19 cellular contexts compared by ENCODE assay signal in the genomic region with DNA sequence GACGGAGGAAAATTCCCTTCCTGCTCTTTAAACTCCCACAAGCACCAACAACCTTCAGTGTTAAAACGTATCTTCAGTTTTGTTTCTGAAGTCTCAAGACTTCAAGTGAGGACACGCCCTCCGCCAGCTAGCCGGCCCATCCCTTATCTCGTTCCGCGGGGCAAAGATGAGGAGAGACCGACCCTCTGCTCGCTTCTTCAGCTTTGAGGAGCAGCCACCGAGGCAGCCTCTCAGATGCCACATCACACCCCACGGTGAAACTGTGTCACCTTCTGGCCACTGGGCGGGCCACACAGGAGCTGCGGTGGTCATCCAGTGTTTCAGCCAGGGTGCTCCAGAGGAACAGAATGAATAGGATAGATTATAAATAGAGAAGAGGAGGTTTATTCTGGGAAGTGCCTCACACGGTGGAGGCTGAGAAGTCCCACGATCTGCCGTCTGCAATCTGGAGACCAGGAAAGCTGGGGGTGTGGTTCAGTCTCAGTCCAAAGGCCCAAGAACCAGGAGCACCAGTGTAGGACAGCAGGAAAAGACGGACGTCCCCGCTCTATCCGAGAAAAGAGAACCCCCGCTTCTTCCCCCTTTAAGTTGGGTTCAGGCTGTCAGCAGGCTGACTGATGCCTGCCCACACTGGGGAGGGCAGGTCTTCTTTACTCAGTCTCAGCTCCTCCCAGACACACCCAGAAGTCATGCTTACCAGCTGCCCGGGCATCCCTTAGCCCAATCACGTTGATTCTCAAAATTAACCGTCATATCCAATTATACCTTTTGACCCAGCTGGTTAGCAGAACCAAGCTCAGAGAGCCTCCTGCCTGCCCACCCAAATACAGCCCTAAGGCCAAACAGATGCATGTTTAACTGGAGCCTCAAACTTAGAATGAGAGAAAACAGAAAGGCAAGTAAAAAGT.
DNase-seq lines count a peak whose midpoint lies in the region; TF ChIP-seq lines count a peak whose summit lies in the region.
"Had no signal": no experiment of that assay in that cellular context is flagged by ENCODE, and none has a peak within 500 bp of the region (broad histone marks: within the 10 kb centered on the region; RNA-seq: fewer than 3 reads in every experiment).

No MANE protein-coding gene starts in this region.

- peaks cover 4% of the 10 kb centered on the region for H3K27me3 Mint-ChIP-seq in nephron progenitor cell (ENCODE audit: low read depth, poor library complexity)

- H3K4me1 ChIP-seq in sigmoid colon = peaks cover 0 to 7% (median 3%) of the 10 kb centered on the region in 4 donors
- H3K4me1 ChIP-seq: pancreas, SJCRH30 had no signal

- TF ChIP-seq POLR2A in sigmoid colon (IDR thresholded peaks at IDR 0.05) = no peak

- H3K36me3 ChIP-seq in sigmoid colon = no peaks in the 10 kb centered on the region
- H3K36me3 ChIP-seq: pancreas, SJCRH30 had no signal

- WGBS in sigmoid colon, 2 donors = 29 to 72% methylated on average over 25 of the region's 25 CpGs

- H3K9me3 ChIP-seq in sigmoid colon = no peaks in the 10 kb centered on the region
- H3K9me3 ChIP-seq: pancreas, SJCRH30 had no signal

- H3K4me3 ChIP-seq in sigmoid colon = no peak overlapping the region
- H3K4me3 ChIP-seq: pancreas, SJCRH30 had no signal

- TF ChIP-seq CTCF in nephron progenitor cell (IDR thresholded peaks at IDR 0.05) = no peak
- TF ChIP-seq CTCF in sigmoid colon (IDR thresholded peaks at IDR 0.05) = no peak

- peaks cover 54% of the 10 kb centered on the region for H3K4me1 Mint-ChIP-seq in nephron progenitor cell

- H3K27ac Mint-ChIP-seq in nephron progenitor cell = peak overlapping the region; percentile 43
- H3K27ac Mint-ChIP-seq: activated naive CD8-positive, alpha-beta T cell treated with anti-CD3 and anti-CD28 coated beads, Interleukin-2, amount 10 ng/mL, durations not matched to agents 7 days and 5 days had no signal

- no peaks in the 10 kb centered on the region for H3K27me3 ChIP-seq in sigmoid colon
- H3K27me3 ChIP-seq: pancreas had no signal

- no peak for TF ChIP-seq EP300 in sigmoid colon (IDR thresholded peaks at IDR 0.05)

- H3K9me3 Mint-ChIP-seq in nephron progenitor cell = no peaks in the 10 kb centered on the region
- H3K9me3 Mint-ChIP-seq: activated naive CD8-positive, alpha-beta T cell treated with anti-CD3 and anti-CD28 coated beads, Interleukin-2, amount 10 ng/mL, durations not matched to agents 7 days and 5 days; CD14-positive monocyte had no signal

- no peak overlapping the region for H3K4me3 Mint-ChIP-seq in nephron progenitor cell
- H3K4me3 Mint-ChIP-seq: activated naive CD8-positive, alpha-beta T cell treated with anti-CD3 and anti-CD28 coated beads, Interleukin-2, amount 10 ng/mL, durations not matched to agents 7 days and 5 days; CD14-positive monocyte had no signal

- intact Hi-C loops in sigmoid colon (cut with DNase I) = no loop called here

- DNase-seq in NK-92 treated with Interleukin-12 subunit alpha and Interleukin-12 subunit beta, amount 100 ng/mL, for 24 hours (lab: John Stamatoyannopoulos, UW) = peak; percentile 49
- DNase-seq in NK-92 (lab: John Stamatoyannopoulos, UW; ENCODE audit: unreplicated experiment) = no peak
- peak; percentile 72 for DNase-seq in NCI-H748 treated with DMSO at 0.1 percent for 48 hours (lab: John Stamatoyannopoulos, UW)
- peak; percentile 19 for DNase-seq in central memory CD4-positive, alpha-beta T cell
- no peak for DNase-seq in nephron progenitor cell
- DNase-seq in stimulated activated CD4-positive, alpha-beta T cell treated with anti-CD3 and anti-CD28 coated beads, Interleukin-12 subunit alpha, Interleukin-12 subunit beta, amount 100 ng/mL, for 4 hours = no peak
- no peak for DNase-seq in sigmoid colon
- DNase-seq in hypothalamus (lab: John Stamatoyannopoulos, UW) = no peak
- DNase-seq: activated CD8-positive, alpha-beta memory T cell treated with anti-CD3 and anti-CD28 coated beads for 24 hours; activated naive CD8-positive, alpha-beta T cell treated with anti-CD3 and anti-CD28 coated beads, Interleukin-2, amount 10 ng/mL, durations not matched to agents 7 days and 5 days; caudate nucleus; foreskin melanocyte; HCEC 1CT; KBM-7; NCI-H1105 treated with DMSO at 0.1 percent for 48 hours; pancreas; SJCRH30 had no signal

- H3K36me3 Mint-ChIP-seq in nephron progenitor cell (ENCODE audit: low read depth) = no peaks in the 10 kb centered on the region

- no peak overlapping the region for H3K27ac ChIP-seq in sigmoid colon
- H3K27ac ChIP-seq: 22Rv1, pancreas, SJCRH30 had no signal

Comparison
In these comparisons a context has a peak if more than half of its experiments do, and no peak if none do; other contexts are left out.
1. DNase-seq: peak in NK-92 treated with Interleukin-12 subunit alpha and Interleukin-12 subunit beta, amount 100 ng/mL, for 24 hours (single experiment), NCI-H748 treated with DMSO at 0.1 percent for 48 hours (single experiment) and central memory CD4-positive, alpha-beta T cell (single experiment); none in NK-92 (single experiment), nephron progenitor cell (single experiment), stimulated activated CD4-positive, alpha-beta T cell treated with anti-CD3 and anti-CD28 coated beads, Interleukin-12 subunit alpha, Interleukin-12 subunit beta, amount 100 ng/mL, for 4 hours (single experiment), sigmoid colon (single experiment) and hypothalamus (0 of 51).